Comparison of ENCODE assay signal across 15 cellular contexts in genomic region chr3:100170492-100170891, GRCh38. TPM values are rescaled to one million over a fixed set of nuclear protein-coding genes. Genes with fewer than 3 reads are reported as not detected.
DNase-seq lines count a peak whose midpoint lies in the region; ATAC-seq and TF ChIP-seq lines count a peak whose summit lies in the region.
"Had no signal": no experiment of that assay in that cellular context is flagged by ENCODE, and none has a peak within 500 bp of the region (broad histone marks: within the 10 kb centered on the region; RNA-seq: fewer than 3 reads in every experiment).

No MANE protein-coding gene starts in this region.

- peak overlapping the region in 1 of 2 donors; percentile 18 for H3K27ac ChIP-seq in right atrium auricular region
- peak overlapping the region in 3 of 4 donors; percentile 22 to 42 (median 37) for H3K27ac ChIP-seq in gastrocnemius medialis
- no peak overlapping the region for H3K27ac ChIP-seq in CD8-positive, alpha-beta memory T cell (ENCODE audit: low read depth, low read length)
- H3K27ac ChIP-seq in uterus = no peak overlapping the region
- H3K27ac ChIP-seq: BLaER1 treated with 17β-estradiol and CSF1 and Interleukin-3, amounts not matched to agents 10 nM and 100 nM had no signal

- H3K4me3 ChIP-seq in right atrium auricular region (no peak overlapping the region), gastrocnemius medialis (no peak overlapping the region), uterus (no peak overlapping the region)
- no peak overlapping the region for H3K4me3 ChIP-seq in CD8-positive, alpha-beta memory T cell (ENCODE audit: low read length)
- H3K4me3 ChIP-seq: BLaER1 treated with 17β-estradiol and CSF1 and Interleukin-3, amounts not matched to agents 10 nM and 100 nM; GM12878; HAP-1 had no signal

- ATAC-seq in Right ventricle myocardium superior (ENCODE audit: poor library complexity) (peak; percentile 67), gastrocnemius medialis (peak; percentile 74 to 78), GM21528 (IDR thresholded peaks at IDR 0.05; ENCODE audit: low FRiP score, unreplicated experiment) (no peak)
- no peak for ATAC-seq in activated T-helper 17 cell treated with anti-CD3 and anti-CD28 coated beads, Interleukin-2, amount 50 U/mL, for 72 hours (replicated peaks)
- ATAC-seq: GM12878 had no signal

- peaks cover 0 to 36% of the 10 kb centered on the region in 2 donors for H3K4me1 ChIP-seq in right atrium auricular region
- peaks cover 23 to 44% of the 10 kb centered on the region in 2 donors for H3K4me1 ChIP-seq in gastrocnemius medialis
- no peaks in the 10 kb centered on the region for H3K4me1 ChIP-seq in CD8-positive, alpha-beta memory T cell (ENCODE audit: insufficient read depth, low read length)
- no peaks in the 10 kb centered on the region for H3K4me1 ChIP-seq in uterus
- H3K4me1 ChIP-seq: BLaER1 treated with 17β-estradiol and CSF1 and Interleukin-3, amounts not matched to agents 10 nM and 100 nM had no signal

- CTCF ChIA-PET in CD8-positive, alpha-beta memory T cell (lab: Charles Lee) = interaction anchor here (0.8 kb wide), 1 partner anchor 8 kb away, joined by 3 read pairs; no protein-coding TSS in a partner anchor

- H3K9me3 ChIP-seq in right atrium auricular region = no peaks in the 10 kb centered on the region
- H3K9me3 ChIP-seq in gastrocnemius medialis = no peaks in the 10 kb centered on the region
- no peaks in the 10 kb centered on the region for H3K9me3 ChIP-seq in CD8-positive, alpha-beta memory T cell (ENCODE audit: low read length)
- H3K9me3 ChIP-seq in uterus = no peaks in the 10 kb centered on the region
- H3K9me3 ChIP-seq: BLaER1 treated with 17β-estradiol and CSF1 and Interleukin-3, amounts not matched to agents 10 nM and 100 nM; HAP-1 had no signal

- TF ChIP-seq POLR2A in gastrocnemius medialis (IDR thresholded peaks at IDR 0.05) (no peak), uterus (IDR thresholded peaks at IDR 0.05) (no peak)

- TF ChIP-seq CTCF in right atrium auricular region (IDR thresholded peaks at IDR 0.05) (no peak), gastrocnemius medialis (IDR thresholded peaks at IDR 0.05 in 4 of 5, conservative IDR thresholded peaks at IDR 0.05 in 1 of 5) (no peak), uterus (IDR thresholded peaks at IDR 0.05) (no peak)

- H3K36me3 Mint-ChIP-seq in activated T-helper 17 cell treated with anti-CD3 and anti-CD28 coated beads, Interleukin-2, amount 50 U/mL, for 72 hours (ENCODE audit: low read depth) = peaks cover 47% of the 10 kb centered on the region
- peaks cover 12 to 47% (median 18%) of the 10 kb centered on the region in 3 donors for H3K36me3 Mint-ChIP-seq in CD8-positive, alpha-beta memory T cell

- H3K27me3 ChIP-seq in right atrium auricular region (no peaks in the 10 kb centered on the region), gastrocnemius medialis (no peaks in the 10 kb centered on the region), uterus (no peaks in the 10 kb centered on the region)
- H3K27me3 ChIP-seq in CD8-positive, alpha-beta memory T cell (ENCODE audit: insufficient read depth, low read length, poor library complexity, severe bottlenecking) = no peaks in the 10 kb centered on the region
- H3K27me3 ChIP-seq: BLaER1 treated with 17β-estradiol and CSF1 and Interleukin-3, amounts not matched to agents 10 nM and 100 nM had no signal

- no peaks in the 10 kb centered on the region for H3K4me1 Mint-ChIP-seq in activated T-helper 17 cell treated with anti-CD3 and anti-CD28 coated beads, Interleukin-2, amount 50 U/mL, for 72 hours
- H3K4me1 Mint-ChIP-seq in CD8-positive, alpha-beta memory T cell = no peaks in the 10 kb centered on the region
- H3K4me1 Mint-ChIP-seq: CD4-positive, CD25-positive, alpha-beta regulatory T cell had no signal

- no peaks in the 10 kb centered on the region for H3K36me3 ChIP-seq in right atrium auricular region
- no peaks in the 10 kb centered on the region for H3K36me3 ChIP-seq in gastrocnemius medialis
- no peaks in the 10 kb centered on the region for H3K36me3 ChIP-seq in CD8-positive, alpha-beta memory T cell (ENCODE audit: insufficient read depth, low read length)
- no peaks in the 10 kb centered on the region for H3K36me3 ChIP-seq in uterus

- POLR2A ChIA-PET in CD8-positive, alpha-beta memory T cell (lab: Charles Lee) = no interaction called here

- no peaks in the 10 kb centered on the region for H3K27me3 Mint-ChIP-seq in activated T-helper 17 cell treated with anti-CD3 and anti-CD28 coated beads, Interleukin-2, amount 50 U/mL, for 72 hours
- no peaks in the 10 kb centered on the region for H3K27me3 Mint-ChIP-seq in CD8-positive, alpha-beta memory T cell
- H3K27me3 Mint-ChIP-seq: CD4-positive, CD25-positive, alpha-beta regulatory T cell had no signal

- DNase-seq in Right ventricle myocardium superior = no peak
- DNase-seq in right atrium auricular region (ENCODE audit: low spot score) = no peak
- DNase-seq in NCI-H1092 (lab: John Stamatoyannopoulos, UW) = peak; percentile 29
- peak in 1 of 2 donors; percentile 56 for DNase-seq in gastrocnemius medialis
- no peak for DNase-seq in CD8-positive, alpha-beta memory T cell
- DNase-seq in uterus = no peak
- DNase-seq: ACHN; CD4-positive, CD25-positive, alpha-beta regulatory T cell; DMS79 had no signal

- no peaks in the 10 kb centered on the region for H3K9me3 Mint-ChIP-seq in activated T-helper 17 cell treated with anti-CD3 and anti-CD28 coated beads, Interleukin-2, amount 50 U/mL, for 72 hours
- H3K9me3 Mint-ChIP-seq in CD8-positive, alpha-beta memory T cell = no peaks in the 10 kb centered on the region

- no peak overlapping the region for H3K4me3 Mint-ChIP-seq in activated T-helper 17 cell treated with anti-CD3 and anti-CD28 coated beads, Interleukin-2, amount 50 U/mL, for 72 hours
- H3K4me3 Mint-ChIP-seq in CD8-positive, alpha-beta memory T cell = no peak overlapping the region
- H3K4me3 Mint-ChIP-seq: CD4-positive, CD25-positive, alpha-beta regulatory T cell had no signal

- peak overlapping the region; percentile 20 for H3K27ac Mint-ChIP-seq in activated T-helper 17 cell treated with anti-CD3 and anti-CD28 coated beads, Interleukin-2, amount 50 U/mL, for 72 hours
- H3K27ac Mint-ChIP-seq in CD8-positive, alpha-beta memory T cell = no peak overlapping the region
- H3K27ac Mint-ChIP-seq: CD4-positive, CD25-positive, alpha-beta regulatory T cell had no signal

- intact Hi-C loops in Right ventricle myocardium superior (cut with DNase I) (no loop called here), gastrocnemius medialis (cut with DNase I; ENCODE audit: low total_unique reads) (no loop called here), uterus (cut with DNase I; ENCODE audit: low total_unique reads) (no loop called here)

- in situ Hi-C loops in gastrocnemius medialis (cut with MboI; ENCODE audit: low sequenced_read_pairs in 4 of 4) = no loop called here

RNA-seq across cellular contexts. Expression of gene FILIP1L, which starts 56.2 kb away (rescaled TPM):
- total RNA-seq in Right ventricle myocardium superior (39.3 TPM), right atrium auricular region (100 to 1,000 TPM in 1 of 2 donors, 10 to 100 TPM in 1; 97.0 to 112 TPM), gastrocnemius medialis (100 to 1,000 TPM in 2 of 4 donors, 10 to 100 TPM in 2; 87.1 to 115 (median 99.6) TPM), uterus (10 to 100 TPM; 48.5 to 99.1 (median 66.3) TPM)
- total RNA-seq in activated T-helper 17 cell treated with anti-CD3 and anti-CD28 coated beads, Interleukin-2, amount 50 U/mL, for 72 hours = under 1 TPM; 0.35 to 0.50 TPM
- total RNA-seq in CD8-positive, alpha-beta memory T cell = under 1 TPM; 0.20 to 0.27 TPM
- 0.12 TPM for polyA plus RNA-seq in CD8-positive, alpha-beta memory T cell
- total RNA-seq: HT1080 had no signal

Comparison
In these comparisons a context has a peak if more than half of its experiments do, and no peak if none do; other contexts are left out.
1. ATAC-seq: peak in Right ventricle myocardium superior (single experiment) and gastrocnemius medialis (2 of 2); none in activated T-helper 17 cell treated with anti-CD3 and anti-CD28 coated beads, Interleukin-2, amount 50 U/mL, for 72 hours (single experiment) and GM21528 (single experiment).
2. H3K27ac ChIP-seq: peak in gastrocnemius medialis (3 of 4); none in CD8-positive, alpha-beta memory T cell (single experiment) and uterus (0 of 2).
3. RNA of gene FILIP1L, which starts 56.2 kb away (total RNA-seq): 97.0 to 112 TPM in right atrium auricular region, 87.1 to 115 TPM in gastrocnemius medialis, 48.5 to 99.1 TPM in uterus and 39.3 TPM in Right ventricle myocardium superior (single experiment); 0.35 to 0.50 TPM in activated T-helper 17 cell treated with anti-CD3 and anti-CD28 coated beads, Interleukin-2, amount 50 U/mL, for 72 hours and 0.20 to 0.27 TPM in CD8-positive, alpha-beta memory T cell; every median in the first group is over 10 times any median in the second.